2 cellular contexts compared by ENCODE assay signal in genomic region chr7:106944035-106944665, GRCh38.
TF ChIP-seq lines count a peak whose summit lies in the region.

No MANE protein-coding gene starts in this region.

TF ChIP-seq in GM23338, 12 proteins besides CTCF, POLR2A, EP300 and RAD21 (continued from another document):
- TF ChIP-seq EZH2 (IDR thresholded peaks at IDR 0.05; ENCODE audit: low read depth, unreplicated experiment) (no peak), EZH2phosphoT487 (IDR thresholded peaks at IDR 0.05; ENCODE audit: unreplicated experiment) (no peak), STAT1 (IDR thresholded peaks at IDR 0.05; ENCODE audit: unreplicated experiment) (no peak), ZNF114 (CRISPR knock-in tag; IDR thresholded peaks at IDR 0.05) (no peak), POLR2AphosphoS5 (IDR thresholded peaks at IDR 0.05; ENCODE audit: low read depth) (no peak), ZNF331 (CRISPR knock-in tag; IDR thresholded peaks at IDR 0.05; ENCODE audit: low read depth) (no peak), JUNB (IDR thresholded peaks at IDR 0.05; ENCODE audit: unreplicated experiment) (no peak)
- TF ChIP-seq, protein P1, sequence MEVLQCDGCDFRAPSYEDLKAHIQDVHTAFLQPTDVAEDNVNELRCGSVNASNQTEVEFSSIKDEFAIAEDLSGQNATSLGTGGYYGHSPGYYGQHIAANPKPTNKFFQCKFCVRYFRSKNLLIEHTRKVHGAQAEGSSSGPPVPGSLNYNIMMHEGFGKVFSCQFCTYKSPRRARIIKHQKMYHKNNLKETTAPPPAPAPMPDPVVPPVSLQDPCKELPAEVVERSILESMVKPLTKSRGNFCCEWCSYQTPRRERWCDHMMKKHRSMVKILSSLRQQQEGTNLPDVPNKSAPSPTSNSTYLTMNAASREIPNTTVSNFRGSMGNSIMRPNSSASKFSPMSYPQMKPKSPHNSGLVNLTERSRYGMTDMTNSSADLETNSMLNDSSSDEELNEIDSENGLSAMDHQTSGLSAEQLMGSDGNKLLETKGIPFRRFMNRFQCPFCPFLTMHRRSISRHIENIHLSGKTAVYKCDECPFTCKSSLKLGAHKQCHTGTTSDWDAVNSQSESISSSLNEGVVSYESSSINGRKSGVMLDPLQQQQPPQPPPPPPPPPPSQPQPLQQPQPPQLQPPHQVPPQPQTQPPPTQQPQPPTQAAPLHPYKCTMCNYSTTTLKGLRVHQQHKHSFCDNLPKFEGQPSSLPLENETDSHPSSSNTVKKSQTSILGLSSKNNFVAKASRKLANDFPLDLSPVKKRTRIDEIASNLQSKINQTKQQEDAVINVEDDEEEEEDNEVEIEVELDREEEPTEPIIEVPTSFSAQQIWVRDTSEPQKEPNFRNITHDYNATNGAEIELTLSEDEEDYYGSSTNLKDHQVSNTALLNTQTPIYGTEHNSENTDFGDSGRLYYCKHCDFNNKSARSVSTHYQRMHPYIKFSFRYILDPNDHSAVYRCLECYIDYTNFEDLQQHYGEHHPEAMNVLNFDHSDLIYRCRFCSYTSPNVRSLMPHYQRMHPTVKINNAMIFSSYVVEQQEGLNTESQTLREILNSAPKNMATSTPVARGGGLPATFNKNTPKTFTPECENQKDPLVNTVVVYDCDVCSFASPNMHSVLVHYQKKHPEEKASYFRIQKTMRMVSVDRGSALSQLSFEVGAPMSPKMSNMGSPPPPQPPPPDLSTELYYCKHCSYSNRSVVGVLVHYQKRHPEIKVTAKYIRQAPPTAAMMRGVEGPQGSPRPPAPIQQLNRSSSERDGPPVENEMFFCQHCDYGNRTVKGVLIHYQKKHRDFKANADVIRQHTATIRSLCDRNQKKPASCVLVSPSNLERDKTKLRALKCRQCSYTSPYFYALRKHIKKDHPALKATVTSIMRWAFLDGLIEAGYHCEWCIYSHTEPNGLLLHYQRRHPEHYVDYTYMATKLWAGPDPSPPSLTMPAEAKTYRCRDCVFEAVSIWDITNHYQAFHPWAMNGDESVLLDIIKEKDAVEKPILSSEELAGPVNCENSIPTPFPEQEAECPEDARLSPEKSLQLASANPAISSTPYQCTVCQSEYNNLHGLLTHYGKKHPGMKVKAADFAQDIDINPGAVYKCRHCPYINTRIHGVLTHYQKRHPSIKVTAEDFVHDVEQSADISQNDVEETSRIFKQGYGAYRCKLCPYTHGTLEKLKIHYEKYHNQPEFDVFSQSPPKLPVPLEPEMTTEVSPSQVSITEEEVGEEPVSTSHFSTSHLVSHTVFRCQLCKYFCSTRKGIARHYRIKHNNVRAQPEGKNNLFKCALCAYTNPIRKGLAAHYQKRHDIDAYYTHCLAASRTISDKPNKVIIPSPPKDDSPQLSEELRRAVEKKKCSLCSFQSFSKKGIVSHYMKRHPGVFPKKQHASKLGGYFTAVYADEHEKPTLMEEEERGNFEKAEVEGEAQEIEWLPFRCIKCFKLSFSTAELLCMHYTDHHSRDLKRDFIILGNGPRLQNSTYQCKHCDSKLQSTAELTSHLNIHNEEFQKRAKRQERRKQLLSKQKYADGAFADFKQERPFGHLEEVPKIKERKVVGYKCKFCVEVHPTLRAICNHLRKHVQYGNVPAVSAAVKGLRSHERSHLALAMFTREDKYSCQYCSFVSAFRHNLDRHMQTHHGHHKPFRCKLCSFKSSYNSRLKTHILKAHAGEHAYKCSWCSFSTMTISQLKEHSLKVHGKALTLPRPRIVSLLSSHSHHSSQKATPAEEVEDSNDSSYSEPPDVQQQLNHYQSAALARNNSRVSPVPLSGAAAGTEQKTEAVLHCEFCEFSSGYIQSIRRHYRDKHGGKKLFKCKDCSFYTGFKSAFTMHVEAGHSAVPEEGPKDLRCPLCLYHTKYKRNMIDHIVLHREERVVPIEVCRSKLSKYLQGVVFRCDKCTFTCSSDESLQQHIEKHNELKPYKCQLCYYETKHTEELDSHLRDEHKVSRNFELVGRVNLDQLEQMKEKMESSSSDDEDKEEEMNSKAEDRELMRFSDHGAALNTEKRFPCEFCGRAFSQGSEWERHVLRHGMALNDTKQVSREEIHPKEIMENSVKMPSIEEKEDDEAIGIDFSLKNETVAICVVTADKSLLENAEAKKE (CRISPR knock-in tag; IDR thresholded peaks at IDR 0.05), result no peak
- TF ChIP-seq, protein P2, sequence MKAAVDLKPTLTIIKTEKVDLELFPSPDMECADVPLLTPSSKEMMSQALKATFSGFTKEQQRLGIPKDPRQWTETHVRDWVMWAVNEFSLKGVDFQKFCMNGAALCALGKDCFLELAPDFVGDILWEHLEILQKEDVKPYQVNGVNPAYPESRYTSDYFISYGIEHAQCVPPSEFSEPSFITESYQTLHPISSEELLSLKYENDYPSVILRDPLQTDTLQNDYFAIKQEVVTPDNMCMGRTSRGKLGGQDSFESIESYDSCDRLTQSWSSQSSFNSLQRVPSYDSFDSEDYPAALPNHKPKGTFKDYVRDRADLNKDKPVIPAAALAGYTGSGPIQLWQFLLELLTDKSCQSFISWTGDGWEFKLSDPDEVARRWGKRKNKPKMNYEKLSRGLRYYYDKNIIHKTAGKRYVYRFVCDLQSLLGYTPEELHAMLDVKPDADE (IDR thresholded peaks at IDR 0.05), result no peak
- TF ChIP-seq, protein P3, sequence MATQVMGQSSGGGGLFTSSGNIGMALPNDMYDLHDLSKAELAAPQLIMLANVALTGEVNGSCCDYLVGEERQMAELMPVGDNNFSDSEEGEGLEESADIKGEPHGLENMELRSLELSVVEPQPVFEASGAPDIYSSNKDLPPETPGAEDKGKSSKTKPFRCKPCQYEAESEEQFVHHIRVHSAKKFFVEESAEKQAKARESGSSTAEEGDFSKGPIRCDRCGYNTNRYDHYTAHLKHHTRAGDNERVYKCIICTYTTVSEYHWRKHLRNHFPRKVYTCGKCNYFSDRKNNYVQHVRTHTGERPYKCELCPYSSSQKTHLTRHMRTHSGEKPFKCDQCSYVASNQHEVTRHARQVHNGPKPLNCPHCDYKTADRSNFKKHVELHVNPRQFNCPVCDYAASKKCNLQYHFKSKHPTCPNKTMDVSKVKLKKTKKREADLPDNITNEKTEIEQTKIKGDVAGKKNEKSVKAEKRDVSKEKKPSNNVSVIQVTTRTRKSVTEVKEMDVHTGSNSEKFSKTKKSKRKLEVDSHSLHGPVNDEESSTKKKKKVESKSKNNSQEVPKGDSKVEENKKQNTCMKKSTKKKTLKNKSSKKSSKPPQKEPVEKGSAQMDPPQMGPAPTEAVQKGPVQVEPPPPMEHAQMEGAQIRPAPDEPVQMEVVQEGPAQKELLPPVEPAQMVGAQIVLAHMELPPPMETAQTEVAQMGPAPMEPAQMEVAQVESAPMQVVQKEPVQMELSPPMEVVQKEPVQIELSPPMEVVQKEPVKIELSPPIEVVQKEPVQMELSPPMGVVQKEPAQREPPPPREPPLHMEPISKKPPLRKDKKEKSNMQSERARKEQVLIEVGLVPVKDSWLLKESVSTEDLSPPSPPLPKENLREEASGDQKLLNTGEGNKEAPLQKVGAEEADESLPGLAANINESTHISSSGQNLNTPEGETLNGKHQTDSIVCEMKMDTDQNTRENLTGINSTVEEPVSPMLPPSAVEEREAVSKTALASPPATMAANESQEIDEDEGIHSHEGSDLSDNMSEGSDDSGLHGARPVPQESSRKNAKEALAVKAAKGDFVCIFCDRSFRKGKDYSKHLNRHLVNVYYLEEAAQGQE (IDR thresholded peaks at IDR 0.05; ENCODE audit: unreplicated experiment), result no peak

TF ChIP-seq in HEK293, 187 proteins besides CTCF, POLR2A, EP300 and RAD21 (continues in another document):
- TF ChIP-seq, protein P4, sequence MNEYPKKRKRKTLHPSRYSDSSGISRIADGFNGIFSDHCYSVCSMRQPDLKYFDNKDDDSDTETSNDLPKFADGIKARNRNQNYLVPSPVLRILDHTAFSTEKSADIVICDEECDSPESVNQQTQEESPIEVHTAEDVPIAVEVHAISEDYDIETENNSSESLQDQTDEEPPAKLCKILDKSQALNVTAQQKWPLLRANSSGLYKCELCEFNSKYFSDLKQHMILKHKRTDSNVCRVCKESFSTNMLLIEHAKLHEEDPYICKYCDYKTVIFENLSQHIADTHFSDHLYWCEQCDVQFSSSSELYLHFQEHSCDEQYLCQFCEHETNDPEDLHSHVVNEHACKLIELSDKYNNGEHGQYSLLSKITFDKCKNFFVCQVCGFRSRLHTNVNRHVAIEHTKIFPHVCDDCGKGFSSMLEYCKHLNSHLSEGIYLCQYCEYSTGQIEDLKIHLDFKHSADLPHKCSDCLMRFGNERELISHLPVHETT (tag by site-specific recombination; IDR thresholded peaks at IDR 0.05), result no peak
- TF ChIP-seq SALL2 (tag by site-specific recombination; IDR thresholded peaks at IDR 0.05; ENCODE audit: borderline replicate concordance) (no peak), BCL11A (tag by site-specific recombination; IDR thresholded peaks at IDR 0.05; ENCODE audit: low read depth) (no peak), ZNF561 (tag by site-specific recombination; IDR thresholded peaks at IDR 0.05; ENCODE audit: borderline replicate concordance) (no peak), ATF2 (tag by site-specific recombination; IDR thresholded peaks at IDR 0.05; ENCODE audit: low read depth) (no peak), ZNF660 (tag by site-specific recombination; IDR thresholded peaks at IDR 0.05) (no peak), ZNF211 (tag by site-specific recombination; IDR thresholded peaks at IDR 0.05; ENCODE audit: low read depth) (no peak), ZBTB20 (tag by site-specific recombination; IDR thresholded peaks at IDR 0.05) (no peak), RBAK (tag by site-specific recombination; IDR thresholded peaks at IDR 0.05) (no peak), PRDM4 (tag by site-specific recombination; IDR thresholded peaks at IDR 0.05) (no peak), SP3 (tag by site-specific recombination; IDR thresholded peaks at IDR 0.05) (no peak), KLF9 (tag by site-specific recombination; IDR thresholded peaks at IDR 0.05; ENCODE audit: low read depth) (no peak), ZFP37 (tag by site-specific recombination; IDR thresholded peaks at IDR 0.05) (no peak), ZNF600 (tag by site-specific recombination; IDR thresholded peaks at IDR 0.05) (no peak)
- TF ChIP-seq, protein P5, sequence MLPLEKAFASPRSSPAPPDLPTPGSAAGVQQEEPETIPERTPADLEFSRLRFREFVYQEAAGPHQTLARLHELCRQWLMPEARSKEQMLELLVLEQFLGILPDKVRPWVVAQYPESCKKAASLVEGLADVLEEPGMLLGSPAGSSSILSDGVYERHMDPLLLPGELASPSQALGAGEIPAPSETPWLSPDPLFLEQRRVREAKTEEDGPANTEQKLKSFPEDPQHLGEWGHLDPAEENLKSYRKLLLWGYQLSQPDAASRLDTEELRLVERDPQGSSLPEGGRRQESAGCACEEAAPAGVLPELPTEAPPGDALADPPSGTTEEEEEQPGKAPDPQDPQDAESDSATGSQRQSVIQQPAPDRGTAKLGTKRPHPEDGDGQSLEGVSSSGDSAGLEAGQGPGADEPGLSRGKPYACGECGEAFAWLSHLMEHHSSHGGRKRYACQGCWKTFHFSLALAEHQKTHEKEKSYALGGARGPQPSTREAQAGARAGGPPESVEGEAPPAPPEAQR (tag by site-specific recombination; IDR thresholded peaks at IDR 0.05), result no peak
- TF ChIP-seq, protein P6, sequence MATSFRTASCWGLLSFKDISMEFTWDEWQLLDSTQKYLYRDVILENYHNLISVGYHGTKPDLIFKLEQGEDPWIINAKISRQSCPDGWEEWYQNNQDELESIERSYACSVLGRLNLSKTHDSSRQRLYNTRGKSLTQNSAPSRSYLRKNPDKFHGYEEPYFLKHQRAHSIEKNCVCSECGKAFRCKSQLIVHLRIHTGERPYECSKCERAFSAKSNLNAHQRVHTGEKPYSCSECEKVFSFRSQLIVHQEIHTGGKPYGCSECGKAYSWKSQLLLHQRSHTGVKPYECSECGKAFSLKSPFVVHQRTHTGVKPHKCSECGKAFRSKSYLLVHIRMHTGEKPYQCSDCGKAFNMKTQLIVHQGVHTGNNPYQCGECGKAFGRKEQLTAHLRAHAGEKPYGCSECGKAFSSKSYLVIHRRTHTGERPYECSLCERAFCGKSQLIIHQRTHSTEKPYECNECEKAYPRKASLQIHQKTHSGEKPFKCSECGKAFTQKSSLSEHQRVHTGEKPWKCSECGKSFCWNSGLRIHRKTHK (tag by site-specific recombination; IDR thresholded peaks at IDR 0.05), result no peak
- TF ChIP-seq, protein P7, sequence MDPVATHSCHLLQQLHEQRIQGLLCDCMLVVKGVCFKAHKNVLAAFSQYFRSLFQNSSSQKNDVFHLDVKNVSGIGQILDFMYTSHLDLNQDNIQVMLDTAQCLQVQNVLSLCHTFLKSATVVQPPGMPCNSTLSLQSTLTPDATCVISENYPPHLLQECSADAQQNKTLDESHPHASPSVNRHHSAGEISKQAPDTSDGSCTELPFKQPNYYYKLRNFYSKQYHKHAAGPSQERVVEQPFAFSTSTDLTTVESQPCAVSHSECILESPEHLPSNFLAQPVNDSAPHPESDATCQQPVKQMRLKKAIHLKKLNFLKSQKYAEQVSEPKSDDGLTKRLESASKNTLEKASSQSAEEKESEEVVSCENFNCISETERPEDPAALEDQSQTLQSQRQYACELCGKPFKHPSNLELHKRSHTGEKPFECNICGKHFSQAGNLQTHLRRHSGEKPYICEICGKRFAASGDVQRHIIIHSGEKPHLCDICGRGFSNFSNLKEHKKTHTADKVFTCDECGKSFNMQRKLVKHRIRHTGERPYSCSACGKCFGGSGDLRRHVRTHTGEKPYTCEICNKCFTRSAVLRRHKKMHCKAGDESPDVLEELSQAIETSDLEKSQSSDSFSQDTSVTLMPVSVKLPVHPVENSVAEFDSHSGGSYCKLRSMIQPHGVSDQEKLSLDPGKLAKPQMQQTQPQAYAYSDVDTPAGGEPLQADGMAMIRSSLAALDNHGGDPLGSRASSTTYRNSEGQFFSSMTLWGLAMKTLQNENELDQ (tag by site-specific recombination; IDR thresholded peaks at IDR 0.05; ENCODE audit: low read depth), result no peak
